ENCODE assay signal across 8 cellular contexts in the genomic region with DNA sequence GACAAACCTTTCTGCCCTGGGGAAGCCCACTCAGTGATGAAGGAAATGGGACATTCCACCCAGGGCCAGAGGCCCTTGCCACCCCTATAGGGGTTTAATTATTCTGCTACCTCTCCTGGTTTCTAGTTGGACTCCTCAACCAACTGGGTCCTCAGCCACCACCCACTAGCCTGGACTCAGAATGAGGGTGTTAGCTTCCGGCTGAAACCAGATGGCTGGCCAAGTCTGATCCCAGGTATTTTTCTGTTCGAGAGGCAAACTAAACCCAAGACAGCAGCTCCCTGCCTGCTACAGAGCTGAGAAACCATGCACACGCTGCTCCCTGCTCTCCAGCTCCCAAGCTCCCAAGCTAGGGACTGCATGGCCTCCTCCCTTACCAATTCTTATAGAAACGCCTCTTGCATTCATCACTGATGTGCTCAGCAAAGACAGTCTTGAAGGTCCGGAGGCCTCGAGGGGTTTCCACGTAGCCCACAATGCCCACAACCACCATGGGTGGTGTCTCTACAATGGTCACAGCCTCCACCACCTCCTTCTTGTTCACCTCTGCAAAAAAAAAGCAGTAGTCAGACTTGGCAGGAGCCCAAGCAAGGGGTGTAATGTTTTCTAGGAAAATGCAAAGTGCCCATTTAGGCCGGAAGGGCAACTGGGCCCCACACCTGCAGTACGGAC. TPM values are rescaled to one million over a fixed set of nuclear protein-coding genes. Genes with fewer than 3 reads are reported as not detected.
DNase-seq lines count a peak whose midpoint lies in the region; ATAC-seq and TF ChIP-seq lines count a peak whose summit lies in the region.

No MANE protein-coding gene starts in this region.

- H3K9ac ChIP-seq in smooth muscle cell (ENCODE audit: low read depth), result peak overlapping the region; percentile 89

- peak overlapping the region; percentile 98 for H3K4me2 ChIP-seq in smooth muscle cell

- H3K4me1 ChIP-seq in heart right ventricle (peaks cover 33 to 69% (median 64%) of the 10 kb centered on the region in 9 donors), smooth muscle cell (ENCODE audit: low read depth) (peaks cover 30% of the 10 kb centered on the region)

- H3F3A ChIP-seq in smooth muscle cell (ENCODE audit: low read depth), result peaks cover 59% of the 10 kb centered on the region

- 55 to 56% methylated on average over 9 of the region's 9 CpGs for WGBS in heart right ventricle, 2 donors
- WGBS in smooth muscle cell (ENCODE audit: low lambda C conversion rate), result 30% methylated on average over 9 of the region's 9 CpGs

- H3K27ac ChIP-seq in heart right ventricle (peak overlapping the region in 9 of 10 donors; percentile 12 to 99 (median 96)), VCaP (peak overlapping the region; percentile 97), smooth muscle cell (ENCODE audit: low read depth) (peak overlapping the region; percentile 94)

- H3K27me3 ChIP-seq in heart right ventricle, result no peaks in the 10 kb centered on the region
- no peaks in the 10 kb centered on the region for H3K27me3 ChIP-seq in smooth muscle cell (ENCODE audit: low read depth)

- DNase-seq in heart right ventricle (no peak), left ventricle myocardium superior (no peak), fibroblast of villous mesenchyme (ENCODE audit: low read depth) (no peak), smooth muscle cell (lab: John Stamatoyannopoulos, UW; ENCODE audit: unreplicated experiment) (no peak), SHP77 treated with DMSO at 0.1 percent for 48 hours (lab: John Stamatoyannopoulos, UW) (no peak), 8988T (no peak)

- TF ChIP-seq CTCF in heart right ventricle (IDR thresholded peaks at IDR 0.05) (no peak), VCaP (conservative IDR thresholded peaks at IDR 0.05) (no peak), fibroblast of villous mesenchyme (IDR thresholded peaks at IDR 0.05; ENCODE audit: insufficient read depth, low read depth, low read length) (no peak), smooth muscle cell (IDR thresholded peaks at IDR 0.05; ENCODE audit: borderline replicate concordance, insufficient read depth, poor library complexity, severe bottlenecking) (no peak)

- intact Hi-C loops in heart right ventricle (cut with DNase I) (loop anchor here in 7 of 10 donors (2.0 to 10.0 kb wide), 8 partner anchors 80 to 532 kb away; a partner anchor contains a TSS), left ventricle myocardium superior (cut with micrococcal nuclease) (loop anchor here (5.0 kb wide), 1 partner anchor 145 kb away; no protein-coding TSS in a partner anchor)

- H3K4me3 ChIP-seq in heart right ventricle (peak overlapping the region in 7 of 10 donors; percentile 21 to 83 (median 75)), fibroblast of villous mesenchyme (ENCODE audit: low read depth, low read length) (peak overlapping the region; percentile 93), smooth muscle cell (peak overlapping the region; percentile 94)

- ATAC-seq in heart right ventricle, result no peak
- ATAC-seq in left ventricle myocardium superior, result no peak
- no peak for ATAC-seq in HG02763 (IDR thresholded peaks at IDR 0.05; ENCODE audit: unreplicated experiment)

- H3K36me3 ChIP-seq in heart right ventricle (peaks cover 20 to 65% (median 53%) of the 10 kb centered on the region in 9 donors), smooth muscle cell (ENCODE audit: low read depth) (peaks cover 7% of the 10 kb centered on the region)

- H3K9me3 ChIP-seq in heart right ventricle, result no peaks in the 10 kb centered on the region
- no peaks in the 10 kb centered on the region for H3K9me3 ChIP-seq in smooth muscle cell (replicated peaks; ENCODE audit: low read depth)

- peaks cover 57% of the 10 kb centered on the region for H3K79me2 ChIP-seq in smooth muscle cell (ENCODE audit: low read depth)

- H2AFZ ChIP-seq in smooth muscle cell (ENCODE audit: low read depth), result no peak overlapping the region

- peaks cover 71% of the 10 kb centered on the region for H4K20me1 ChIP-seq in smooth muscle cell (ENCODE audit: low read depth)

RNA-seq across cellular contexts. Expression of a gene that starts 2.2 kb away (rescaled TPM):
- total RNA-seq in heart right ventricle, result 100 to 1,000 TPM; 215 to 604 (median 286) TPM
- 1,000 to 10,000 TPM in 1 of 2 donors, 100 to 1,000 TPM in 1; 472 to 1,621 TPM for polyA plus RNA-seq in heart right ventricle
- total RNA-seq in left ventricle myocardium superior, result 319 TPM
- 1,795 and 1,805 TPM in 2 replicates for total RNA-seq in fibroblast of villous mesenchyme
- 1,022 and 1,136 TPM in 2 replicates for total RNA-seq in smooth muscle cell
- 717 and 749 TPM in 2 replicates for polyA plus RNA-seq in smooth muscle cell

RNA-seq across cellular contexts. Expression of a gene that starts 32.6 kb away (rescaled TPM):
- total RNA-seq in heart right ventricle (10 to 100 TPM; 30.3 to 67.9 (median 41.6) TPM), left ventricle myocardium superior (41.3 TPM), fibroblast of villous mesenchyme (8.6 and 12.2 TPM in 2 replicates), smooth muscle cell (12.0 and 26.7 TPM in 2 replicates)
- polyA plus RNA-seq in heart right ventricle (10 to 100 TPM; 29.8 to 85.8 TPM), smooth muscle cell (55.7 and 58.0 TPM in 2 replicates)
